ENCODE assay signal across 1 cellular context in genomic region chr2:47354817-47355653, GRCh38.
TF ChIP-seq lines count a peak whose summit lies in the region.

No MANE protein-coding gene starts in this region.

TF ChIP-seq in endothelial cell of umbilical vein, 7 proteins besides CTCF, POLR2A, EP300 and RAD21:
- TF ChIP-seq FOS (IDR thresholded peaks at IDR 0.05; ENCODE audit: borderline replicate concordance, insufficient read depth, low read length) = no peak
- no peak for TF ChIP-seq EZH2 (IDR thresholded peaks at IDR 0.05; ENCODE audit: borderline replicate concordance, low read depth, low read length, severe bottlenecking)
- no peak for TF ChIP-seq JUN (IDR thresholded peaks at IDR 0.05; ENCODE audit: borderline replicate concordance, insufficient read depth, insufficient read length, low read depth)
- no peak for TF ChIP-seq MAX (IDR thresholded peaks at IDR 0.05; ENCODE audit: insufficient read depth, insufficient read length)
- TF ChIP-seq POLR2AphosphoS5 (IDR thresholded peaks at IDR 0.05; ENCODE audit: insufficient read depth, low read depth, low read length) = no peak
- TF ChIP-seq MYC (IDR thresholded peaks at IDR 0.05; ENCODE audit: low read depth, low read length) = no peak
- TF ChIP-seq GATA2 (IDR thresholded peaks at IDR 0.05; ENCODE audit: insufficient read depth, insufficient read length, low read depth, low read length) = no peak
TF ChIP-seq in endothelial cell of umbilical vein: peak in this region for 0.
